In the genomic region with DNA sequence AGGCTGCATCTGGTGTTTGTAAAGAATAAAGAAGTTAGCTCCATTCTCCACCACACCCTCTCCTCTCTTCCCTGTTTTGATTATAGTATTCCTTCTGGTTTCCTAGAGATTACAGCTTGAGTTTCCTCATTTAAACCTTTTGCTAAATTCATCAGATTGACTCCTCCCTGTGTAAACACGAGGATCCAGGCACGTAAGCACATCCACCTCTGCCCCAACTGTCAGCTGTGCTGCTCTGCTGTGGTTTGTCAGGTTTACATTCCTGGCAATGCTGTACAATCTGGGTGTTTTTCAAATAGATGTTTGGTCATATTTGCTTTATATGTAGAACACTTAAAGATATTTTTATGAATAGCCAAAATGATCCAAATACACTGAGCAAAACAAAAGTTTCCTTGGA, we compare ENCODE assay signal across 21 cellular contexts.
DNase-seq lines count a peak whose midpoint lies in the region; ATAC-seq and TF ChIP-seq lines count a peak whose summit lies in the region.
"Had no signal": no experiment of that assay in that cellular context is flagged by ENCODE, and none has a peak within 500 bp of the region (broad histone marks: within the 10 kb centered on the region; RNA-seq: fewer than 3 reads in every experiment).

No MANE protein-coding gene starts in this region.

- H3K27me3 ChIP-seq in RWPE2 (ENCODE audit: insufficient read depth, poor library complexity, severe bottlenecking) (no peaks in the 10 kb centered on the region), smooth muscle cell (ENCODE audit: low read depth) (no peaks in the 10 kb centered on the region)
- H3K27me3 ChIP-seq: BLaER1, body of pancreas, esophagus muscularis mucosa had no signal

- no peaks in the 10 kb centered on the region for H3K79me2 ChIP-seq in smooth muscle cell (ENCODE audit: low read depth)

- H3K4me2 ChIP-seq in smooth muscle cell: peak overlapping the region; percentile 8
- H3K4me2 ChIP-seq: BLaER1 had no signal

- H3K36me3 ChIP-seq in RWPE2 (ENCODE audit: low read depth) (no peaks in the 10 kb centered on the region; the same call in 1 of the 2 replicates), smooth muscle cell (ENCODE audit: low read depth) (no peaks in the 10 kb centered on the region)
- H3K36me3 ChIP-seq: BLaER1, esophagus muscularis mucosa had no signal

- DNase-seq in NCI-H2107 treated with DMSO at 0.1 percent for 48 hours (lab: John Stamatoyannopoulos, UW; ENCODE audit: unreplicated experiment) (peak; percentile 14), NCI-H2107 (lab: John Stamatoyannopoulos, UW) (no peak), RWPE2 (ENCODE audit: low spot score) (no peak), fibroblast of villous mesenchyme (ENCODE audit: low read depth) (peak; percentile 93), smooth muscle cell (lab: John Stamatoyannopoulos, UW; ENCODE audit: unreplicated experiment) (no peak), medulla oblongata (ENCODE audit: extremely low spot score) (no peak)
- DNase-seq in stimulated activated CD4-positive, alpha-beta T cell treated with anti-CD3 and anti-CD28 coated beads, Interleukin-1b, Interleukin-23, amount 100 ng/mL, for 48 hours: no peak
- DNase-seq: activated CD4-positive, alpha-beta T cell treated with anti-CD3 and anti-CD28 coated beads, Interleukin-2, amount 10 ng/mL, durations not matched to agents 24 days and 14 days; activated naive CD4-positive, alpha-beta T cell treated with anti-CD3 and anti-CD28 coated beads, Interleukin-2, amount 10 ng/mL, durations not matched to agents 7 days and 5 days; activated T-cell treated with anti-CD3 and anti-CD28 coated beads for 4 hours; body of pancreas; immature natural killer cell; NCI-H1105 treated with DMSO at 0.1 percent for 48 hours; NCI-H226; stimulated activated naive CD8-positive, alpha-beta T cell treated with anti-CD3 and anti-CD28 coated beads, Interleukin-15, Interleukin-2, amounts not matched to agents 100 U/mL and 50 U/mL, for 24 hours had no signal

- ATAC-seq in RWPE2 (ENCODE audit: low read depth) (peak; percentile 64), GM18858 (IDR thresholded peaks at IDR 0.05; ENCODE audit: unreplicated experiment) (no peak)
- ATAC-seq: body of pancreas; HCT116; stimulated activated naive CD8-positive, alpha-beta T cell treated with anti-CD3 and anti-CD28 coated beads, Interleukin-15, Interleukin-2, amounts not matched to agents 100 U/mL and 50 U/mL, for 24 hours had no signal

- no peaks in the 10 kb centered on the region for H4K20me1 ChIP-seq in smooth muscle cell (ENCODE audit: low read depth)
- H4K20me1 ChIP-seq: BLaER1 had no signal

- H2AFZ ChIP-seq in smooth muscle cell (ENCODE audit: low read depth): no peak overlapping the region

- no peaks in the 10 kb centered on the region for H3K9me3 ChIP-seq in RWPE2 (ENCODE audit: severe bottlenecking)
- no peaks in the 10 kb centered on the region for H3K9me3 ChIP-seq in smooth muscle cell (replicated peaks; ENCODE audit: low read depth)
- H3K9me3 ChIP-seq: BLaER1, body of pancreas, esophagus muscularis mucosa had no signal

- H3K4me3 ChIP-seq in RWPE2 (ENCODE audit: severe bottlenecking) (no peak overlapping the region), fibroblast of villous mesenchyme (ENCODE audit: low read depth, low read length) (no peak overlapping the region), smooth muscle cell (no peak overlapping the region)
- H3K4me3 ChIP-seq: BLaER1, body of pancreas, esophagus muscularis mucosa, SK-N-MC had no signal

- no peaks in the 10 kb centered on the region for H3F3A ChIP-seq in smooth muscle cell (ENCODE audit: low read depth)

- no peak overlapping the region for H3K27ac ChIP-seq in RWPE2 (ENCODE audit: poor library complexity, severe bottlenecking)
- no peak overlapping the region for H3K27ac ChIP-seq in smooth muscle cell (ENCODE audit: low read depth)
- H3K27ac ChIP-seq: 22Rv1, BLaER1, body of pancreas, SK-N-MC had no signal

- TF ChIP-seq CTCF in RWPE2 (IDR thresholded peaks at IDR 0.05; ENCODE audit: poor library complexity, severe bottlenecking) (no peak), fibroblast of villous mesenchyme (IDR thresholded peaks at IDR 0.05; ENCODE audit: insufficient read depth, low read depth, low read length) (no peak), smooth muscle cell (IDR thresholded peaks at IDR 0.05; ENCODE audit: borderline replicate concordance, insufficient read depth, poor library complexity, severe bottlenecking) (no peak)

- no peak overlapping the region for H3K9ac ChIP-seq in smooth muscle cell (ENCODE audit: low read depth)
- H3K9ac ChIP-seq: BLaER1 had no signal

- H3K4me1 ChIP-seq in RWPE2 (ENCODE audit: insufficient read depth, poor library complexity, severe bottlenecking): peaks cover 6% of the 10 kb centered on the region
- no peaks in the 10 kb centered on the region for H3K4me1 ChIP-seq in smooth muscle cell (ENCODE audit: low read depth)
- H3K4me1 ChIP-seq: BLaER1, body of pancreas had no signal

- whole genome bisulfite sequencing in smooth muscle cell (ENCODE audit: low lambda C conversion rate): 70% methylated on average over 2 of the region's 2 CpGs

Comparison
In these comparisons a context has a peak if more than half of its experiments do, and no peak if none do; other contexts are left out.
1. DNase-seq: peak in NCI-H2107 treated with DMSO at 0.1 percent for 48 hours (single experiment) and fibroblast of villous mesenchyme (single experiment); none in NCI-H2107 (single experiment), RWPE2 (single experiment), smooth muscle cell (single experiment), stimulated activated CD4-positive, alpha-beta T cell treated with anti-CD3 and anti-CD28 coated beads, Interleukin-1b, Interleukin-23, amount 100 ng/mL, for 48 hours (single experiment) and medulla oblongata (single experiment).